In the genomic region with DNA sequence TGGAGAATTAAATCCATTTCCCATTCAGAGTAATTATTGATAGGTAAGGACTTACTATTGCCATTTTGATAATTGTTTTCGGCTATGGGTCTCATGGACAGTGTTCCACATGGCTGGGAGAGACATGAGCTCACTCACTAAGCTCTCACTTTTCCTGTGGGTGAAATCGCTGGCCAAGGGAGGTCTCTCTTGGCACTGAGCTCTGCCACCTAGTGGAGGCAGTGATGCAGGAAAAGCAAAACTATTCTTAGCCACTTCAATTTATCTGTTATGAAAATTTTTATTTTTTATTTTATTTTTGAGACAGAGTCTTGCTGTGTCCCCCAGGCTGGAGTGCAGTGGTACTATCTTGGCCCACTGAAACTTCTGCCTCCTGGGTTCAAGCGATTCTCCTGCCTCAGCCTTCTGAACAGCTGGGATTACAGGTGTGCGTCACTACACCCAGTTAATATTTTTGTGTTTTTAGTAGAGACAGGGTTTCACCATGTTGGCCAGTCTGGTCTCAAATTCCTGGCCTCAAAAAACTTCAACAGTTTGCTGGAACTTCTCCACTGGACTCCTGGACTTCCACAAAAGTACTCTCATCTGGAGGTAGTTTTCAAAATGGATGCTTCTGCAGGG, we compare ENCODE assay signal across 8 cellular contexts. TPM values are rescaled to one million over a fixed set of nuclear protein-coding genes. Genes with fewer than 3 reads are reported as not detected.
A peak's percentile ranks its signal among the peaks of the same experiment; 100 is the strongest.
DNase-seq lines count a peak whose midpoint lies in the region; ATAC-seq and TF ChIP-seq lines count a peak whose summit lies in the region.

No MANE protein-coding gene starts in this region.

- peak; percentile 78 to 88 for TF ChIP-seq CTCF in brain (conservative IDR thresholded peaks at IDR 0.05)

- no peak overlapping the region for H3K27ac Mint-ChIP-seq in brain
- H3K27ac Mint-ChIP-seq in immature natural killer cell, result no peak overlapping the region

- H3K4me3 Mint-ChIP-seq in brain (no peak overlapping the region), immature natural killer cell (no peak overlapping the region)

- H3K36me3 Mint-ChIP-seq in brain (no peaks in the 10 kb centered on the region), immature natural killer cell (no peaks in the 10 kb centered on the region)

- DNase-seq in SIG-M5 treated with dmso at 0.1 percent for 504 hours (lab: John Stamatoyannopoulos, UW; ENCODE audit: unreplicated experiment) (peak; percentile 64), SIG-M5 (lab: John Stamatoyannopoulos, UW) (no peak), NCI-H2081 (lab: John Stamatoyannopoulos, UW) (peak; percentile 77 to 89), T1000 (lab: John Stamatoyannopoulos, UW) (peak; percentile 54), immature natural killer cell (peak; percentile 36 to 48 (median 39))
- DNase-seq in stimulated activated CD4-positive, alpha-beta T cell treated with anti-CD3 and anti-CD28 coated beads, Interleukin-15, amount 100 ng/mL, for 24 hours, result peak; percentile 68

- no peak for ATAC-seq in GM19035 (IDR thresholded peaks at IDR 0.05; ENCODE audit: unreplicated experiment)

- H3K9me3 Mint-ChIP-seq in brain (peaks cover 0 to 2% (median 0%) of the 10 kb centered on the region in 5 experiments), immature natural killer cell (peaks cover 0 to 2% (median 0%) of the 10 kb centered on the region in 6 donors)

- H3K4me1 Mint-ChIP-seq in brain (peaks cover 14% of the 10 kb centered on the region), immature natural killer cell (peaks cover 10 to 19% of the 10 kb centered on the region in 2 donors)

- H3K27me3 Mint-ChIP-seq in brain (peaks cover 16% of the 10 kb centered on the region), immature natural killer cell (ENCODE audit: low read depth in 3 of 3) (peaks cover 6 to 17% (median 7%) of the 10 kb centered on the region in 3 donors)

RNA-seq across cellular contexts. Expression of gene RNF13, which starts 4.7 kb away (rescaled TPM):
- polyA plus RNA-seq in brain (ENCODE audit: insufficient read depth, low read depth, low replicate concordance) (33.3 TPM), immature natural killer cell (100 to 1,000 TPM; 116 to 145 (median 142) TPM)

RNA-seq across cellular contexts. Expression of gene ANKUB1, which starts 16.0 kb away (rescaled TPM):
- polyA plus RNA-seq in brain (ENCODE audit: insufficient read depth, low read depth, low replicate concordance), result not detected
- not detected for polyA plus RNA-seq in immature natural killer cell

RNA-seq across cellular contexts. Expression of gene COMMD2, which starts 56.0 kb away (rescaled TPM):
- polyA plus RNA-seq in brain (ENCODE audit: insufficient read depth, low read depth, low replicate concordance), result 24.8 TPM
- polyA plus RNA-seq in immature natural killer cell, result 10 to 100 TPM; 62.7 to 83.5 (median 80.9) TPM
